In the genomic region with DNA sequence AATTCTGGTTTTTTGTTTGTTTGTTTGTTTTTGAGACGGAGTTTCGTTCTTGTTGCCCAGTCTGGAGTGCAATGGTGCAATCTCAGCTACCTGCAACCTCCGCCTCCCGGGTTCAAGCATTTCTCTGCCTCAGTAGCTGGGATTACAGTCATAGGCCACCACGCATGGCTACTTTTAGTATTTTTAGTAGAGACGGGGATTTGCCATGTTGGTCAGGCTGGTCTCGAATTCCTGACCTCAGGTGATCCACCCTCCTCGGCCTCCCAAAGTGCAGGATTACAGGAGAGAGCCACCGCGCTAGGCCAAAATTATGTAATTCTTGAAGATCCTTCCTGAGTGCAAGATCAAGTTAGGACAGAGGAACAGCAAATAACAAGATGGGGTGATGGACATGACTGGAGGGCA, we compare ENCODE assay signal across 1 cellular context.
TF ChIP-seq lines count a peak whose summit lies in the region.

No MANE protein-coding gene starts in this region.

TF ChIP-seq in HepG2, 621 proteins besides CTCF, POLR2A, EP300 and RAD21 (continued from another document and continues in another):
- TF ChIP-seq ZNF704 (CRISPR knock-in tag; IDR thresholded peaks at IDR 0.05; ENCODE audit: borderline replicate concordance) (peak; percentile 41; the same call in 1 of the 2 replicates), ZBTB1 (CRISPR knock-in tag; IDR thresholded peaks at IDR 0.05; ENCODE audit: borderline replicate concordance) (no peak), NRL (CRISPR knock-in tag; IDR thresholded peaks at IDR 0.05; ENCODE audit: borderline replicate concordance) (no peak), ZNF24 (IDR thresholded peaks at IDR 0.05) (no peak), YEATS2 (CRISPR knock-in tag; IDR thresholded peaks at IDR 0.05; ENCODE audit: borderline replicate concordance) (peak; percentile 62; the same call in 1 of the 2 replicates), ZNF674 (CRISPR knock-in tag; IDR thresholded peaks at IDR 0.05; ENCODE audit: low read depth) (no peak), ZNF136 (CRISPR knock-in tag; IDR thresholded peaks at IDR 0.05; ENCODE audit: low read depth) (peak; percentile 46; the same call in 1 of the 2 replicates), PHF8 (CRISPR knock-in tag; IDR thresholded peaks at IDR 0.05) (peak; percentile 75), ZNF20 (CRISPR knock-in tag; IDR thresholded peaks at IDR 0.05) (0 out of 2 replicates have a peak, but pooled peaks have one; percentile 45), E2F2 (CRISPR knock-in tag; IDR thresholded peaks at IDR 0.05; ENCODE audit: borderline replicate concordance) (0 out of 2 replicates have a peak, but pooled peaks have one; percentile 8), HNF4A (CRISPR knock-in tag; IDR thresholded peaks at IDR 0.05) (peak; percentile 6; the same call in 1 of the 2 replicates), ZZZ3 (CRISPR knock-in tag; IDR thresholded peaks at IDR 0.05; ENCODE audit: borderline replicate concordance) (no peak; the same call in 1 of the 2 replicates), ZNF780A (CRISPR knock-in tag; IDR thresholded peaks at IDR 0.05) (no peak), KAT7 (CRISPR knock-in tag; IDR thresholded peaks at IDR 0.05; ENCODE audit: borderline replicate concordance) (peak; percentile 90; the same call in 1 of the 2 replicates), HOXA7 (CRISPR knock-in tag; IDR thresholded peaks at IDR 0.05) (no peak), FOSL2 (CRISPR knock-in tag; IDR thresholded peaks at IDR 0.05) (no peak), CEBPG (CRISPR knock-in tag; IDR thresholded peaks at IDR 0.05) (peak; percentile 10; the same call in 1 of the 2 replicates), ZNF678 (CRISPR knock-in tag; IDR thresholded peaks at IDR 0.05) (no peak; the same call in 1 of the 2 replicates), EEA1 (CRISPR knock-in tag; IDR thresholded peaks at IDR 0.05; ENCODE audit: borderline replicate concordance) (0 out of 2 replicates have a peak, but pooled peaks have one; percentile 14), HMGA1 (CRISPR knock-in tag; conservative IDR thresholded peaks at IDR 0.05) (no peak), NCOR1 (IDR thresholded peaks at IDR 0.05; ENCODE audit: borderline replicate concordance, low read length) (peak; percentile 13; the same call in 1 of the 2 replicates), CHCHD3 (CRISPR knock-in tag; IDR thresholded peaks at IDR 0.05) (no peak), MATR3 (CRISPR knock-in tag; IDR thresholded peaks at IDR 0.05) (no peak), HOXA3 (CRISPR knock-in tag; IDR thresholded peaks at IDR 0.05) (no peak), ZHX2 (IDR thresholded peaks at IDR 0.05; ENCODE audit: low read depth) (no peak), ZHX2 (CRISPR knock-in tag; IDR thresholded peaks at IDR 0.05; ENCODE audit: borderline replicate concordance) (no peak), ZC3H4 (CRISPR knock-in tag; IDR thresholded peaks at IDR 0.05; ENCODE audit: borderline replicate concordance) (0 out of 2 replicates have a peak, but pooled peaks have one; percentile 21), SSRP1 (CRISPR knock-in tag; IDR thresholded peaks at IDR 0.05) (no peak; the same call in 1 of the 2 replicates), DMTF1 (CRISPR knock-in tag; IDR thresholded peaks at IDR 0.05) (no peak), ZNF703 (CRISPR knock-in tag; IDR thresholded peaks at IDR 0.05; ENCODE audit: borderline replicate concordance) (0 out of 2 replicates have a peak, but pooled peaks have one; percentile 36), NFE2L2 (IDR thresholded peaks at IDR 0.05; ENCODE audit: low read length) (no peak), HNRNPUL1 (IDR thresholded peaks at IDR 0.05; ENCODE audit: low read depth, low read length) (no peak), PRPF4 (IDR thresholded peaks at IDR 0.05; ENCODE audit: low read depth, low read length, poor library complexity, severe bottlenecking) (no peak), JUNB (CRISPR knock-in tag; IDR thresholded peaks at IDR 0.05; ENCODE audit: borderline replicate concordance) (no peak), SOX13 (IDR thresholded peaks at IDR 0.05) (no peak), SOX13 (CRISPR knock-in tag; conservative IDR thresholded peaks at IDR 0.05 in 1 of 2, IDR thresholded peaks at IDR 0.05 in 1 of 2) (no peak), ARNT (IDR thresholded peaks at IDR 0.05) (no peak), DR1 (CRISPR knock-in tag; IDR thresholded peaks at IDR 0.05) (no peak), ZFY (CRISPR knock-in tag; IDR thresholded peaks at IDR 0.05) (no peak; the same call in 1 of the 2 replicates), ZFP62 (CRISPR knock-in tag; IDR thresholded peaks at IDR 0.05) (no peak)
- TF ChIP-seq, protein P1, sequence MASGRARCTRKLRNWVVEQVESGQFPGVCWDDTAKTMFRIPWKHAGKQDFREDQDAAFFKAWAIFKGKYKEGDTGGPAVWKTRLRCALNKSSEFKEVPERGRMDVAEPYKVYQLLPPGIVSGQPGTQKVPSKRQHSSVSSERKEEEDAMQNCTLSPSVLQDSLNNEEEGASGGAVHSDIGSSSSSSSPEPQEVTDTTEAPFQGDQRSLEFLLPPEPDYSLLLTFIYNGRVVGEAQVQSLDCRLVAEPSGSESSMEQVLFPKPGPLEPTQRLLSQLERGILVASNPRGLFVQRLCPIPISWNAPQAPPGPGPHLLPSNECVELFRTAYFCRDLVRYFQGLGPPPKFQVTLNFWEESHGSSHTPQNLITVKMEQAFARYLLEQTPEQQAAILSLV (CRISPR knock-in tag; IDR thresholded peaks at IDR 0.05; ENCODE audit: borderline replicate concordance), result no peak
- TF ChIP-seq, protein P2, sequence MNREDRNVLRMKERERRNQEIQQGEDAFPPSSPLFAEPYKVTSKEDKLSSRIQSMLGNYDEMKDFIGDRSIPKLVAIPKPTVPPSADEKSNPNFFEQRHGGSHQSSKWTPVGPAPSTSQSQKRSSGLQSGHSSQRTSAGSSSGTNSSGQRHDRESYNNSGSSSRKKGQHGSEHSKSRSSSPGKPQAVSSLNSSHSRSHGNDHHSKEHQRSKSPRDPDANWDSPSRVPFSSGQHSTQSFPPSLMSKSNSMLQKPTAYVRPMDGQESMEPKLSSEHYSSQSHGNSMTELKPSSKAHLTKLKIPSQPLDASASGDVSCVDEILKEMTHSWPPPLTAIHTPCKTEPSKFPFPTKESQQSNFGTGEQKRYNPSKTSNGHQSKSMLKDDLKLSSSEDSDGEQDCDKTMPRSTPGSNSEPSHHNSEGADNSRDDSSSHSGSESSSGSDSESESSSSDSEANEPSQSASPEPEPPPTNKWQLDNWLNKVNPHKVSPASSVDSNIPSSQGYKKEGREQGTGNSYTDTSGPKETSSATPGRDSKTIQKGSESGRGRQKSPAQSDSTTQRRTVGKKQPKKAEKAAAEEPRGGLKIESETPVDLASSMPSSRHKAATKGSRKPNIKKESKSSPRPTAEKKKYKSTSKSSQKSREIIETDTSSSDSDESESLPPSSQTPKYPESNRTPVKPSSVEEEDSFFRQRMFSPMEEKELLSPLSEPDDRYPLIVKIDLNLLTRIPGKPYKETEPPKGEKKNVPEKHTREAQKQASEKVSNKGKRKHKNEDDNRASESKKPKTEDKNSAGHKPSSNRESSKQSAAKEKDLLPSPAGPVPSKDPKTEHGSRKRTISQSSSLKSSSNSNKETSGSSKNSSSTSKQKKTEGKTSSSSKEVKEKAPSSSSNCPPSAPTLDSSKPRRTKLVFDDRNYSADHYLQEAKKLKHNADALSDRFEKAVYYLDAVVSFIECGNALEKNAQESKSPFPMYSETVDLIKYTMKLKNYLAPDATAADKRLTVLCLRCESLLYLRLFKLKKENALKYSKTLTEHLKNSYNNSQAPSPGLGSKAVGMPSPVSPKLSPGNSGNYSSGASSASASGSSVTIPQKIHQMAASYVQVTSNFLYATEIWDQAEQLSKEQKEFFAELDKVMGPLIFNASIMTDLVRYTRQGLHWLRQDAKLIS (CRISPR knock-in tag; IDR thresholded peaks at IDR 0.05), result no peak
- TF ChIP-seq, protein P3, sequence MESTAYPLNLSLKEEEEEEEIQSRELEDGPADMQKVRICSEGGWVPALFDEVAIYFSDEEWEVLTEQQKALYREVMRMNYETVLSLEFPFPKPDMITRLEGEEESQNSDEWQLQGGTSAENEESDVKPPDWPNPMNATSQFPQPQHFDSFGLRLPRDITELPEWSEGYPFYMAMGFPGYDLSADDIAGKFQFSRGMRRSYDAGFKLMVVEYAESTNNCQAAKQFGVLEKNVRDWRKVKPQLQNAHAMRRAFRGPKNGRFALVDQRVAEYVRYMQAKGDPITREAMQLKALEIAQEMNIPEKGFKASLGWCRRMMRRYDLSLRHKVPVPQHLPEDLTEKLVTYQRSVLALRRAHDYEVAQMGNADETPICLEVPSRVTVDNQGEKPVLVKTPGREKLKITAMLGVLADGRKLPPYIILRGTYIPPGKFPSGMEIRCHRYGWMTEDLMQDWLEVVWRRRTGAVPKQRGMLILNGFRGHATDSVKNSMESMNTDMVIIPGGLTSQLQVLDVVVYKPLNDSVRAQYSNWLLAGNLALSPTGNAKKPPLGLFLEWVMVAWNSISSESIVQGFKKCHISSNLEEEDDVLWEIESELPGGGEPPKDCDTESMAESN (CRISPR knock-in tag; conservative IDR thresholded peaks at IDR 0.05), result no peak
- TF ChIP-seq, protein P4, sequence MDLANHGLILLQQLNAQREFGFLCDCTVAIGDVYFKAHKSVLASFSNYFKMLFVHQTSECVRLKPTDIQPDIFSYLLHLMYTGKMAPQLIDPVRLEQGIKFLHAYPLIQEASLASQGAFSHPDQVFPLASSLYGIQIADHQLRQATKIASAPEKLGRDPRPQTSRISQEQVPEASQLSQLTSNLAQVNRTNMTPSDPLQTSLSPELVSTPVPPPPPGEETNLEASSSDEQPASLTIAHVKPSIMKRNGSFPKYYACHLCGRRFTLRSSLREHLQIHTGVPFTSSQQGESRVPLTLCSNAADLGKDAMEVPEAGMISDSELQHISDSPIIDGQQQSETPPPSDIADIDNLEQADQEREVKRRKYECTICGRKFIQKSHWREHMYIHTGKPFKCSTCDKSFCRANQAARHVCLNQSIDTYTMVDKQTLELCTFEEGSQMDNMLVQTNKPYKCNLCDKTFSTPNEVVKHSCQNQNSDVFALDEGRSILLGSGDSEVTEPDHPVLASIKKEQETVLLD (CRISPR knock-in tag; IDR thresholded peaks at IDR 0.05; ENCODE audit: low read depth), result no peak
